In the genomic region with DNA sequence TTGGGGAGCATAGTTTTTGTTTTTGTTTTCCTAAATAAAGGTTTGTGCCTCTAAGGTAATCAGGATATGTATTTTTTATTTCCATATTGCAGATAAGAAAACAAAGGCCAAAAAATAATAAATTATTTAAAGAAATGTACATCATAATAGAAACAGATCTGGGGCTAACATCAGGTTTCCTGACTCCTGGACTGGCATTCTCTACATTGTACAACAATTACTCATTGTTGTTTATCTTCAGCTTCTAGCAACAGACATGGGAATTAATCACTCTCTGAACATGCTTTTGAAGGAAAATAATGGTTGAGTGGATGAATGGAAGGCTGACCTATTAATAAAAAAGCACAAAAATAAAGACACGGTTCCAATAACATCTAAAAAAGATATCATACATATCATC, we compare ENCODE assay signal across 21 cellular contexts.
DNase-seq lines count a peak whose midpoint lies in the region; ATAC-seq and TF ChIP-seq lines count a peak whose summit lies in the region.
"Had no signal": no experiment of that assay in that cellular context is flagged by ENCODE, and none has a peak within 500 bp of the region (broad histone marks: within the 10 kb centered on the region; RNA-seq: fewer than 3 reads in every experiment).

No MANE protein-coding gene starts in this region.

- H3K9me3 ChIP-seq in breast epithelium = no peaks in the 10 kb centered on the region

- peaks cover 23% of the 10 kb centered on the region for H3K4me1 Mint-ChIP-seq in MCF 10A (ENCODE audit: insufficient read depth, unreplicated experiment)
- H3K4me1 Mint-ChIP-seq: T-helper 17 cell had no signal

- H3K36me3 Mint-ChIP-seq in MCF 10A (ENCODE audit: insufficient read depth, unreplicated experiment) = no peaks in the 10 kb centered on the region
- H3K36me3 Mint-ChIP-seq: neural progenitor cell had no signal

- DNase-seq in MCF 10A (ENCODE audit: unreplicated experiment) (peak; percentile 29), breast epithelium (ENCODE audit: low spot score in 2 of 2) (no peak), brain microvascular endothelial cell (peak; percentile 54), glomerular endothelial cell (ENCODE audit: extremely low read depth, low read depth, low spot score) (peak; percentile 52), NCI-H1105 (lab: John Stamatoyannopoulos, UW) (no peak)
- no peak for DNase-seq in stimulated activated naive CD4-positive, alpha-beta T cell (lab: John Stamatoyannopoulos, UW)
- DNase-seq: activated CD4-positive, alpha-beta T cell treated with anti-CD3 and anti-CD28 coated beads for 48 hours; Calu3; effector CD8-positive, alpha-beta T cell; hippocampal formation; NCI-H1048; NCI-H345; OCI-M1; T-helper 17 cell had no signal

- no peaks in the 10 kb centered on the region for H3K9me3 Mint-ChIP-seq in MCF 10A (ENCODE audit: unreplicated experiment)
- H3K9me3 Mint-ChIP-seq: activated T-helper 1 cell treated with anti-CD3 and anti-CD28 coated beads, Interleukin-12 subunit alpha, Interleukin-12 subunit beta, Interleukin-2, Interleukin-4 antibody, amounts not matched to agents 30 ng/mL and 10 ng/mL and 1 ng/mL, durations not matched to agents 14 hours and 24 hours and 36 hours; neural progenitor cell had no signal

- in situ Hi-C loops in brain microvascular endothelial cell (cut with HindIII; ENCODE audit: low pct_ligation_motif_present, low sequenced_read_pairs) = no loop called here

- ATAC-seq in GM19328 (IDR thresholded peaks at IDR 0.05; ENCODE audit: unreplicated experiment) (no peak), GM18511 (IDR thresholded peaks at IDR 0.05; ENCODE audit: unreplicated experiment) (no peak)
- ATAC-seq: HCT116, T-helper 17 cell had no signal

- H3K4me3 ChIP-seq in breast epithelium (no peak overlapping the region), brain microvascular endothelial cell (ENCODE audit: low read depth, low read length) (no peak overlapping the region)
- H3K4me3 ChIP-seq: neural progenitor cell, skin epidermis had no signal

- H3K4me3 Mint-ChIP-seq in MCF 10A (ENCODE audit: unreplicated experiment) = no peak overlapping the region
- H3K4me3 Mint-ChIP-seq: activated T-helper 1 cell treated with anti-CD3 and anti-CD28 coated beads, Interleukin-12 subunit alpha, Interleukin-12 subunit beta, Interleukin-2, Interleukin-4 antibody, amounts not matched to agents 30 ng/mL and 10 ng/mL and 1 ng/mL, durations not matched to agents 14 hours and 24 hours and 36 hours; neural progenitor cell; T-helper 17 cell had no signal

- no TSS peak for BruUV-seq in MCF 10A (replicated peaks; lab: Mats Ljungman, UMichigan)

- no peaks in the 10 kb centered on the region for H3K27me3 ChIP-seq in breast epithelium
- no peaks in the 10 kb centered on the region for H3K27me3 ChIP-seq in brain microvascular endothelial cell (replicated peaks)
- H3K27me3 ChIP-seq: neural progenitor cell had no signal

- H3K36me3 ChIP-seq in breast epithelium = no peaks in the 10 kb centered on the region
- H3K36me3 ChIP-seq in brain microvascular endothelial cell (replicated peaks) = no peaks in the 10 kb centered on the region
- H3K36me3 ChIP-seq: neural progenitor cell had no signal

- H3K4me1 ChIP-seq in breast epithelium = no peaks in the 10 kb centered on the region
- H3K4me1 ChIP-seq: neural progenitor cell had no signal

- H3K27me3 Mint-ChIP-seq in MCF 10A (ENCODE audit: insufficient read depth, unreplicated experiment) = no peaks in the 10 kb centered on the region
- H3K27me3 Mint-ChIP-seq: T-helper 17 cell had no signal

- POLR2A ChIA-PET in MCF 10A (lab: Yijun Ruan, JAX) = no interaction called here

- no peak overlapping the region for H3K27ac ChIP-seq in breast epithelium
- H3K27ac ChIP-seq in brain microvascular endothelial cell = peak overlapping the region; percentile 75
- H3K27ac ChIP-seq: 22Rv1, neural progenitor cell, skin epidermis had no signal

- intact Hi-C loops in MCF 10A (cut with micrococcal nuclease) = loop anchor here (5.0 to 10.0 kb wide), 2 partner anchors 75 to 212 kb away; no protein-coding TSS in a partner anchor
- intact Hi-C loops in breast epithelium (cut with DNase I; ENCODE audit: low total_unique reads) = no loop called here

- no peak for TF ChIP-seq POLR2A in breast epithelium (IDR thresholded peaks at IDR 0.05)

- H3K27ac Mint-ChIP-seq in MCF 10A (ENCODE audit: low read depth, unreplicated experiment) = peak overlapping the region; percentile 73
- H3K27ac Mint-ChIP-seq: activated T-helper 1 cell treated with anti-CD3 and anti-CD28 coated beads, Interleukin-12 subunit alpha, Interleukin-12 subunit beta, Interleukin-2, Interleukin-4 antibody, amounts not matched to agents 30 ng/mL and 10 ng/mL and 1 ng/mL, durations not matched to agents 14 hours and 24 hours and 36 hours; neural progenitor cell; T-helper 17 cell had no signal

- CTCF ChIA-PET in MCF 10A (lab: Yijun Ruan, JAX) = interaction anchor here (0.6 to 5.8 kb wide), 2 partner anchors 11 to 13 kb away, joined by 3 to 36 read pairs; no protein-coding TSS in a partner anchor

- TF ChIP-seq CTCF in MCF 10A (IDR thresholded peaks at IDR 0.05; ENCODE audit: unreplicated experiment) (no peak), breast epithelium (IDR thresholded peaks at IDR 0.05) (no peak), brain microvascular endothelial cell (IDR thresholded peaks at IDR 0.05; ENCODE audit: low read depth, low read length, missing control alignments) (no peak)

Comparison
In these comparisons a context has a peak if more than half of its experiments do, and no peak if none do; other contexts are left out.
1. DNase-seq: peak in MCF 10A (single experiment), brain microvascular endothelial cell (single experiment) and glomerular endothelial cell (single experiment); none in breast epithelium (0 of 2), NCI-H1105 (single experiment) and stimulated activated naive CD4-positive, alpha-beta T cell (0 of 6).